Comparison of ENCODE assay signal across 35 cellular contexts in the genomic region with DNA sequence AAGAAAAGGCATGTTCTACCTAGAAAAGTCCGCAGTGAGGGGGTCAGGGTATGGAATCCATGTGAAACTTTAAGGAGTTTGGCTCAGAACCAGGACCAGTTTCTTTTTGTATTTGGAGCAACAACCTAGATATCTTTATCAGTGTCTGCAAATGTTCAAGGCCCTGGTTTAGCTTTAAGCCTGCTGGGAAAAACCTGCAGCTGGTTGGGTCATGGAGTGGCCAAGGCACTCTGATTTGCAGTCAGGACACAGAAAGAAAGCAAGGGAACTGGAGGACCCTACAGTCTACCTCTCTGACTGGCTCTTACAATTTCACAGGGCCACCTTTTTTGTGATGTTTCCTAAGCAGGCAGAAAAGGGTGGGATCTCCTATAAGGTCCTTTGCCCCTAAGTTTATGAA. TPM values are rescaled to one million over a fixed set of nuclear protein-coding genes. Genes with fewer than 3 reads are reported as not detected.
"Had no signal": no experiment of that assay in that cellular context is flagged by ENCODE, and none has a peak within 500 bp of the region (broad histone marks: within the 10 kb centered on the region; RNA-seq: fewer than 3 reads in every experiment).

No MANE protein-coding gene starts in this region.

- H3K9me3 ChIP-seq: esophagus squamous epithelium, gastroesophageal sphincter had no signal

- H3K4me1 ChIP-seq: gastroesophageal sphincter had no signal

- ATAC-seq: activated CD4-positive, alpha-beta T cell treated with anti-CD3 and anti-CD28 coated beads for 36 hours; activated CD8-positive, alpha-beta memory T cell treated with anti-CD3 and anti-CD28 coated beads, Interleukin-2, amount 10 ng/mL, durations not matched to agents 7 days and 5 days; activated CD8-positive, alpha-beta T cell treated with anti-CD3 and anti-CD28 coated beads, Interleukin-2, amount 10 ng/mL, durations not matched to agents 7 days and 5 days; activated naive CD8-positive, alpha-beta T cell treated with anti-CD3 and anti-CD28 coated beads, Interleukin-2, amount 50 U/mL, for 24 hours; gastroesophageal sphincter had no signal

- H3K36me3 ChIP-seq: esophagus squamous epithelium, gastroesophageal sphincter had no signal

- H3K4me3 ChIP-seq: esophagus squamous epithelium, gastroesophageal sphincter had no signal

- H3K27ac ChIP-seq: epithelial cell of prostate, esophagus squamous epithelium, gastroesophageal sphincter had no signal

- DNase-seq: activated CD4-positive, alpha-beta memory T cell treated with anti-CD3 and anti-CD28 coated beads for 36 hours; activated CD4-positive, alpha-beta T cell treated with anti-CD3 and anti-CD28 coated beads for 36 hours; activated CD4-positive, alpha-beta T cell treated with anti-CD3 and anti-CD28 coated beads, Interleukin-2, amount 10 ng/mL, durations not matched to agents 24 days and 14 days; activated CD4-positive, CD25-positive, alpha-beta regulatory T cell; activated CD4-positive, CD25-positive, alpha-beta regulatory T cell treated with anti-CD3 and anti-CD28 coated beads, Interleukin-2, amount 50 U/mL, for 72 hours; activated CD8-positive, alpha-beta memory T cell treated with anti-CD3 and anti-CD28 coated beads, Interleukin-2, amount 10 ng/mL, durations not matched to agents 7 days and 5 days; activated CD8-positive, alpha-beta memory T cell treated with anti-CD3 and anti-CD28 coated beads, Interleukin-2, amount 50 U/mL, for 4 hours; activated CD8-positive, alpha-beta T cell treated with anti-CD3 and anti-CD28 coated beads, Interleukin-2, amount 10 ng/mL, durations not matched to agents 7 days and 5 days; activated effector memory CD4-positive, alpha-beta T cell treated with anti-CD3 and anti-CD28 coated beads, Interleukin-2, amount 50 U/mL, for 16 hours; activated naive CD4-positive, alpha-beta T cell treated with anti-CD3 and anti-CD28 coated beads for 36 hours; activated naive CD8-positive, alpha-beta T cell treated with anti-CD3 and anti-CD28 coated beads for 36 hours; activated naive CD8-positive, alpha-beta T cell treated with anti-CD3 and anti-CD28 coated beads, Interleukin-2, amount 50 U/mL, for 24 hours; activated T-cell treated with anti-CD3 and anti-CD28 coated beads, Interleukin-2, amount 50 U/mL, for 1 hour; activated T-cell treated with anti-CD3 and anti-CD28 coated beads, Interleukin-2, amount 50 U/mL, for 48 hours; caudate nucleus; effector CD8-positive, alpha-beta T cell; esophagus squamous epithelium; foreskin melanocyte; T-helper 2 cell had no signal

- FAIRE-seq: astrocyte, colon, endometrium, endothelial cell of umbilical vein had no signal

- H3K27me3 ChIP-seq: esophagus squamous epithelium, gastroesophageal sphincter had no signal

RNA-seq across cellular contexts. Expression of gene GSTA2, which starts 33.7 kb away (rescaled TPM):
- total RNA-seq: activated CD4-positive, alpha-beta memory T cell treated with anti-CD3 and anti-CD28 coated beads for 36 hours; activated CD4-positive, alpha-beta T cell treated with anti-CD3 and anti-CD28 coated beads for 36 hours; activated CD4-positive, alpha-beta T cell treated with anti-CD3 and anti-CD28 coated beads, Interleukin-2, amount 10 ng/mL, durations not matched to agents 24 days and 14 days; activated CD8-positive, alpha-beta memory T cell treated with anti-CD3 and anti-CD28 coated beads for 36 hours; activated CD8-positive, alpha-beta memory T cell treated with anti-CD3 and anti-CD28 coated beads, Interleukin-2, amount 10 ng/mL, durations not matched to agents 7 days and 5 days; activated CD8-positive, alpha-beta T cell treated with anti-CD3 and anti-CD28 coated beads, Interleukin-2, amount 10 ng/mL, durations not matched to agents 7 days and 5 days; activated naive CD4-positive, alpha-beta T cell treated with anti-CD3 and anti-CD28 coated beads for 36 hours; activated naive CD8-positive, alpha-beta T cell treated with anti-CD3 and anti-CD28 coated beads for 36 hours; activated T-helper 1 cell treated with anti-CD3 and anti-CD28 coated beads, Interleukin-12 subunit alpha, Interleukin-12 subunit beta, Interleukin-2, Interleukin-4 antibody, amounts not matched to agents 30 ng/mL and 10 ng/mL and 1 ng/mL, durations not matched to agents 14 hours and 24 hours and 36 hours; activated T-helper 2 cell treated with anti-CD3 and anti-CD28 coated beads, Interferon-gamma antibody, Interleukin-2, Interleukin-4, amounts not matched to agents 10 μg/mL and 5 μg/mL and 100 μg/mL, durations not matched to agents 14 hours and 24 hours and 36 hours; astrocyte; chondrocyte; dermis microvascular lymphatic vessel endothelial cell; endothelial cell of umbilical vein; esophagus squamous epithelium; fibroblast of lung; fibroblast of villous mesenchyme; glomerular endothelial cell; T-helper 1 cell treated with Interleukin-12 subunit alpha and Interleukin-12 subunit beta and Interleukin-4 antibody, amounts not matched to agents 30 ng/mL and 1 ng/mL, for 36 hours had no signal
- polyA plus RNA-seq: endothelial cell of umbilical vein, esophagus, fibroblast of lung had no signal
